Comparison of ENCODE assay signal across 8 cellular contexts in the genomic region with DNA sequence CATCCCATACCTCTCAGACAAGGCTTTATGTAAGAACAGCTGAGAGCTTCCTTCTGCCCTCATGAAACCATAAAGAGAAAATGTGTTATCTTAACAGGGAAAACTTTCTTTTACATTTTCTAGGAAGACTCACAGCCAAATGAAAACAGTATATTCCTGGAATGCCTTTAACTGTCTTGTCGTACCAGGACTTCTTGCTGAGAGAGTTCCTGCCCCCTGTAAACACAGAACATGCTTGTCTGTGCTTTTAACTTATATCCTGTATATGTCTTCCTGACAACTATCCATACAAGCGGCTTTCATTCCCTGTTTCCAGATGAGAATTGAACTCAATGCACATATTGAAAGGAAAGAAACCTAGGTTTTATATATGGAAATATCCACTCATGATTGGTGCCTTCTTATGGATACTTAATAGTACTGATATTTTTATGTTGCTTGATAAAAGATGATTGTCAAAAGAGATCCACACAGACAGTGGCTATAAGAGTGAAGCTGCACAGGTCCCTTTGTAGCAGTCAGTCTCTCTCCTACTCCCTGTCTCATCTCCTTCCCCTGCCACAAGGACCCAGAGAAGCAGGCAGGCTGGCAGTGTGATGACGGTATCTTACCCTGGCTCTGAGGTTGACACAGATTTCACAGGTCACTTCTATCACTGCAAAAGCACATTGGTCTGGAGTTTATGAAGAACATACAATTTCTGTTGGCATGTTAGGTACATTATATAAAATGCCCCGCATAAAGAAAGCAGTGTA.
DNase-seq lines count a peak whose midpoint lies in the region; ATAC-seq, FAIRE-seq and TF ChIP-seq lines count a peak whose summit lies in the region.

No MANE protein-coding gene starts in this region.

- TF ChIP-seq POLR2A in H54 (IDR thresholded peaks at IDR 0.05; ENCODE audit: low read depth, low read length): peak; percentile 71

- ATAC-seq in activated T-cell treated with anti-CD3 and anti-CD28 coated beads, Interleukin-2, amount 50 U/mL, for 4 hours: peak; percentile 36 to 48

- no peaks in the 10 kb centered on the region for H3K27me3 ChIP-seq in layer of hippocampus (ENCODE audit: control insufficient read depth, insufficient read depth, low read length)

- DNase-seq in GDM1 (lab: John Stamatoyannopoulos, UW) (peak; percentile 57), H54 (ENCODE audit: insufficient read length, low spot score) (no peak), NAMALWA (ENCODE audit: low spot score) (peak; percentile 19), dedifferentiated amniotic fluid mesenchymal stem cell (ENCODE audit: extremely low spot score) (no peak), ecto neural progenitor cell (ENCODE audit: low spot score) (no peak)
- peak; percentile 39 for DNase-seq in activated T-cell treated with anti-CD3 and anti-CD28 coated beads, Interleukin-2, amount 50 U/mL, for 4 hours

- peak overlapping the region; percentile 86 for H3K4me3 Mint-ChIP-seq in activated T-cell treated with anti-CD3 and anti-CD28 coated beads, Interleukin-2, amount 50 U/mL, for 4 hours

- no peaks in the 10 kb centered on the region for H3K27me3 Mint-ChIP-seq in activated T-cell treated with anti-CD3 and anti-CD28 coated beads, Interleukin-2, amount 50 U/mL, for 4 hours (ENCODE audit: low read depth)

- H3K4me1 Mint-ChIP-seq in activated T-cell treated with anti-CD3 and anti-CD28 coated beads, Interleukin-2, amount 50 U/mL, for 4 hours (ENCODE audit: low read depth): peaks cover 56% of the 10 kb centered on the region

- H3K9me3 Mint-ChIP-seq in activated T-cell treated with anti-CD3 and anti-CD28 coated beads, Interleukin-2, amount 50 U/mL, for 4 hours: peaks cover 11% of the 10 kb centered on the region

- peak overlapping the region; percentile 8 for H3K27ac ChIP-seq in layer of hippocampus (ENCODE audit: low read depth, low read length)
- peak overlapping the region; percentile 59 for H3K27ac ChIP-seq in temporal lobe (ENCODE audit: low read depth, low read length)

- H3K36me3 Mint-ChIP-seq in activated T-cell treated with anti-CD3 and anti-CD28 coated beads, Interleukin-2, amount 50 U/mL, for 4 hours (ENCODE audit: insufficient read depth): peaks cover 8% of the 10 kb centered on the region

- FAIRE-seq in H54 (lab: Jason Lieb, UNC): peak; percentile 62

Comparison
In these comparisons a context has a peak if more than half of its experiments do, and no peak if none do; other contexts are left out.
1. DNase-seq: peak in GDM1 (single experiment), NAMALWA (single experiment) and activated T-cell treated with anti-CD3 and anti-CD28 coated beads, Interleukin-2, amount 50 U/mL, for 4 hours (single experiment); none in H54 (single experiment), dedifferentiated amniotic fluid mesenchymal stem cell (single experiment) and ecto neural progenitor cell (single experiment).